ENCODE assay signal across 20 cellular contexts in genomic region chr5:172564187-172564586, GRCh38.
DNase-seq lines count a peak whose midpoint lies in the region; ATAC-seq and TF ChIP-seq lines count a peak whose summit lies in the region.
"Had no signal": no experiment of that assay in that cellular context is flagged by ENCODE, and none has a peak within 500 bp of the region (broad histone marks: within the 10 kb centered on the region; RNA-seq: fewer than 3 reads in every experiment).

No MANE protein-coding gene starts in this region.

- intact Hi-C loops in gastrocnemius medialis (cut with DNase I; ENCODE audit: low total_unique reads): no loop called here

- no peaks in the 10 kb centered on the region; the same call in 2 of the 3 replicates for H3K9me3 Mint-ChIP-seq in GM23338
- H3K9me3 Mint-ChIP-seq: activated CD4-positive, alpha-beta memory T cell treated with anti-CD3 and anti-CD28 coated beads for 36 hours; T-helper 2 cell treated with Interferon-gamma antibody and Interleukin-4, amounts not matched to agents 5 μg/mL and 100 μg/mL, for 36 hours had no signal

- no peaks in the 10 kb centered on the region for H3K36me3 Mint-ChIP-seq in GM23338 (ENCODE audit: low read depth)
- H3K36me3 Mint-ChIP-seq: activated CD4-positive, alpha-beta memory T cell treated with anti-CD3 and anti-CD28 coated beads for 36 hours; naive B cell had no signal

- no peaks in the 10 kb centered on the region for H3K79me2 ChIP-seq in GM23338 (replicated peaks; ENCODE audit: insufficient read depth)

- in situ Hi-C loops in gastrocnemius medialis (cut with MboI; ENCODE audit: low sequenced_read_pairs in 4 of 4): no loop called here

- no peak overlapping the region for H3K27ac ChIP-seq in GM23338 (ENCODE audit: low read depth)
- H3K27ac ChIP-seq in VCaP: peak overlapping the region; percentile 73
- peak overlapping the region; percentile 0 to 16 for H3K27ac ChIP-seq in mucosa of rectum (ENCODE audit: low read depth in 2 of 2, low read length in 2 of 2)
- no peak overlapping the region for H3K27ac ChIP-seq in gastrocnemius medialis
- H3K27ac ChIP-seq: foreskin keratinocyte, GM23248 had no signal

- H3K4me1 ChIP-seq in GM23338 (ENCODE audit: insufficient read depth) (no peaks in the 10 kb centered on the region), mucosa of rectum (ENCODE audit: control insufficient read depth in 2 of 2, insufficient read depth in 2 of 2, low read length in 2 of 2) (peaks cover 17 to 32% of the 10 kb centered on the region in 2 donors), gastrocnemius medialis (peaks cover 0 to 3% of the 10 kb centered on the region in 2 donors), BE2C (no peaks in the 10 kb centered on the region)

- no peaks in the 10 kb centered on the region for H3K27me3 ChIP-seq in GM23338 (ENCODE audit: insufficient read depth)
- no peaks in the 10 kb centered on the region for H3K27me3 ChIP-seq in mucosa of rectum (ENCODE audit: control insufficient read depth in 2 of 2, insufficient read depth in 2 of 2, low read length in 2 of 2)
- no peaks in the 10 kb centered on the region for H3K27me3 ChIP-seq in gastrocnemius medialis
- no peaks in the 10 kb centered on the region for H3K27me3 ChIP-seq in BE2C
- H3K27me3 ChIP-seq: vagina had no signal

- H4K20me1 ChIP-seq in GM23338 (replicated peaks; ENCODE audit: insufficient read depth): no peaks in the 10 kb centered on the region

- H3K36me3 ChIP-seq in GM23338 (ENCODE audit: insufficient read depth) (no peaks in the 10 kb centered on the region), mucosa of rectum (ENCODE audit: control insufficient read depth in 2 of 2, insufficient read depth in 2 of 2, low read length in 2 of 2) (no peaks in the 10 kb centered on the region), gastrocnemius medialis (no peaks in the 10 kb centered on the region), BE2C (no peaks in the 10 kb centered on the region)
- H3K36me3 ChIP-seq: vagina had no signal

- ATAC-seq in GM23338 (no peak; the same call in 1 of the 3 replicates), gastrocnemius medialis (no peak)
- ATAC-seq: foreskin keratinocyte, GM12878 had no signal

- no peak overlapping the region for H3K27ac Mint-ChIP-seq in GM23338
- H3K27ac Mint-ChIP-seq: activated CD4-positive, alpha-beta memory T cell treated with anti-CD3 and anti-CD28 coated beads for 36 hours; naive B cell; T-helper 2 cell treated with Interferon-gamma antibody and Interleukin-4, amounts not matched to agents 5 μg/mL and 100 μg/mL, for 36 hours had no signal

- TF ChIP-seq CTCF in GM23338 (conservative IDR thresholded peaks at IDR 0.05; ENCODE audit: low read depth in 2 of 2) (no peak), VCaP (conservative IDR thresholded peaks at IDR 0.05) (no peak), gastrocnemius medialis (IDR thresholded peaks at IDR 0.05 in 4 of 5, conservative IDR thresholded peaks at IDR 0.05 in 1 of 5) (no peak), BE2C (IDR thresholded peaks at IDR 0.05; ENCODE audit: low read depth, low read length) (no peak)

- no peaks in the 10 kb centered on the region for H3F3A ChIP-seq in GM23338 (replicated peaks; ENCODE audit: low read depth)

- no peaks in the 10 kb centered on the region for H3K9me2 ChIP-seq in GM23338 (ENCODE audit: insufficient read depth)

- TF ChIP-seq POLR2A in gastrocnemius medialis (IDR thresholded peaks at IDR 0.05): no peak

- H3K9me3 ChIP-seq in mucosa of rectum (ENCODE audit: control insufficient read depth in 2 of 2, low read length in 2 of 2) (no peaks in the 10 kb centered on the region), gastrocnemius medialis (no peaks in the 10 kb centered on the region), BE2C (no peaks in the 10 kb centered on the region)
- H3K9me3 ChIP-seq: vagina had no signal

- H3K4me1 Mint-ChIP-seq in GM23338: no peaks in the 10 kb centered on the region
- H3K4me1 Mint-ChIP-seq: naive B cell had no signal

- H3K4me2 ChIP-seq in GM23338: no peak overlapping the region

- DNase-seq in GM23338 (ENCODE audit: low spot score) (no peak), NCI-H2081 treated with DMSO at 0.1 percent for 48 hours (lab: John Stamatoyannopoulos, UW) (peak; percentile 92), gastrocnemius medialis (no peak), BE2C (no peak)
- DNase-seq in activated CD4-positive, CD25-positive, alpha-beta regulatory T cell (lab: John Stamatoyannopoulos, UW): no peak
- no peak for DNase-seq in central memory CD4-positive, alpha-beta T cell
- DNase-seq: activated CD4-positive, alpha-beta memory T cell treated with anti-CD3 and anti-CD28 coated beads for 36 hours; activated effector memory CD4-positive, alpha-beta T cell treated with anti-CD3 and anti-CD28 coated beads, Interleukin-2, amount 50 U/mL, for 16 hours; AML-193; effector CD4-positive, alpha-beta T cell; GM23248; islet precursor cell; naive B cell; NCI-H82 had no signal

- no peak overlapping the region for H3K4me3 Mint-ChIP-seq in GM23338
- H3K4me3 Mint-ChIP-seq: activated CD4-positive, alpha-beta memory T cell treated with anti-CD3 and anti-CD28 coated beads for 36 hours; naive B cell; T-helper 2 cell treated with Interferon-gamma antibody and Interleukin-4, amounts not matched to agents 5 μg/mL and 100 μg/mL, for 36 hours had no signal

- peak overlapping the region; percentile 78; the same call in 1 of the 2 replicates for H2AFZ ChIP-seq in GM23338
- H2AFZ ChIP-seq: GM23248 had no signal

- no peak overlapping the region for H3K4me3 ChIP-seq in GM23338
- H3K4me3 ChIP-seq in mucosa of rectum (ENCODE audit: low read length in 2 of 2): no peak overlapping the region
- no peak overlapping the region for H3K4me3 ChIP-seq in gastrocnemius medialis
- H3K4me3 ChIP-seq in BE2C (ENCODE audit: low read depth, low read length): no peak overlapping the region
- H3K4me3 ChIP-seq: GM12878, GM23248, vagina had no signal

- peak overlapping the region in 1 of 2 donors; percentile 5 for H3K9ac ChIP-seq in mucosa of rectum (ENCODE audit: low read depth in 1 of 2, low read length in 2 of 2)
- H3K9ac ChIP-seq: GM23248 had no signal

- peaks cover 12% of the 10 kb centered on the region for H3K27me3 Mint-ChIP-seq in GM23338 (ENCODE audit: insufficient read depth, low read depth, poor library complexity)

TF ChIP-seq in GM23338, 12 proteins besides CTCF, POLR2A, EP300 and RAD21 (continues in another document):
- TF ChIP-seq EZH2 (IDR thresholded peaks at IDR 0.05; ENCODE audit: low read depth, unreplicated experiment): no peak
- TF ChIP-seq, protein P1, sequence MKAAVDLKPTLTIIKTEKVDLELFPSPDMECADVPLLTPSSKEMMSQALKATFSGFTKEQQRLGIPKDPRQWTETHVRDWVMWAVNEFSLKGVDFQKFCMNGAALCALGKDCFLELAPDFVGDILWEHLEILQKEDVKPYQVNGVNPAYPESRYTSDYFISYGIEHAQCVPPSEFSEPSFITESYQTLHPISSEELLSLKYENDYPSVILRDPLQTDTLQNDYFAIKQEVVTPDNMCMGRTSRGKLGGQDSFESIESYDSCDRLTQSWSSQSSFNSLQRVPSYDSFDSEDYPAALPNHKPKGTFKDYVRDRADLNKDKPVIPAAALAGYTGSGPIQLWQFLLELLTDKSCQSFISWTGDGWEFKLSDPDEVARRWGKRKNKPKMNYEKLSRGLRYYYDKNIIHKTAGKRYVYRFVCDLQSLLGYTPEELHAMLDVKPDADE (IDR thresholded peaks at IDR 0.05): no peak

Comparison
In these comparisons a context has a peak if more than half of its experiments do, and no peak if none do; other contexts are left out.
1. H3K27ac ChIP-seq: peak in VCaP (single experiment) and mucosa of rectum (2 of 2); none in GM23338 (single experiment) and gastrocnemius medialis (0 of 4).